27 cellular contexts compared by ENCODE assay signal in the genomic region with DNA sequence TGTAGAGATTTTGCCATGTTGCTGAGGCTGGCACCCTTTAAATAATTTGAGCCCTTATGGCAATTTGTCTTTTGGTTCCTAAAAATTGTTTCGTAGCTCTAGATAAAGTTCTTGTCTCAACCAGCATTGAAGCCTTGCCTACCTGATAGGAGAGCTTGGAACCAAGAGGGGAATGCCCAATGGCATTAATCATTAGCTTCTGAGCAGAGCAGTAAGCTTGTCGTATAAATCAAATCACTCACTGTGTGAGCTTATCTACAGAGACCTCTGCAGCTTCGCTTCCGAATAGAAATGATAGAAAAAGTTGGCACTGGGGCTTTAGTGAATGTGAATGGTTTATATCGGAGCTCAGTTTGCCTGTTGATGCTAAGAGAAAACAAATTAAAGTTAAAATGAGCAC. TPM values are rescaled to one million over a fixed set of nuclear protein-coding genes. Genes with fewer than 3 reads are reported as not detected.
A peak's percentile ranks its signal among the peaks of the same experiment; 100 is the strongest.
DNase-seq lines count a peak whose midpoint lies in the region; ATAC-seq, FAIRE-seq and TF ChIP-seq lines count a peak whose summit lies in the region.
"Had no signal": no experiment of that assay in that cellular context is flagged by ENCODE, and none has a peak within 500 bp of the region (broad histone marks: within the 10 kb centered on the region; RNA-seq: fewer than 3 reads in every experiment).

No MANE protein-coding gene starts in this region.

- no peak overlapping the region for H3K9ac ChIP-seq in endocrine pancreas (ENCODE audit: control insufficient read depth, insufficient read depth, low read length)

- CTCF ChIA-PET in Calu3 (lab: Charles Lee): interaction anchor here (0.6 to 1.7 kb wide), 6 partner anchors 10 to 166 kb away, joined by 3 to 6 read pairs (median 3); no protein-coding TSS in a partner anchor

- H3K4me1 Mint-ChIP-seq in Calu3 (ENCODE audit: low read depth, unreplicated experiment): no peaks in the 10 kb centered on the region
- H3K4me1 Mint-ChIP-seq: GM23338 had no signal

- no peak for FAIRE-seq in pancreas (lab: Jason Lieb, UNC)
- FAIRE-seq: G401.6, GM12892, RCC 7860 had no signal

- intact Hi-C loops in Calu3 (cut with micrococcal nuclease; ENCODE audit: unreplicated experiment): no loop called here
- intact Hi-C loops in pancreas (cut with DNase I): no loop called here

- H3K27me3 Mint-ChIP-seq in Calu3 (ENCODE audit: unreplicated experiment): no peaks in the 10 kb centered on the region

- no peaks in the 10 kb centered on the region for H3K36me3 Mint-ChIP-seq in Calu3 (ENCODE audit: insufficient read depth, unreplicated experiment)
- H3K36me3 Mint-ChIP-seq: CD8-positive, alpha-beta T cell had no signal

- WGBS in pancreas, 2 donors: 17 to 18% methylated on average over 5 of the region's 5 CpGs

- no peak for TF ChIP-seq CTCF in Calu3 (IDR thresholded peaks at IDR 0.05; ENCODE audit: unreplicated experiment)
- no peak for TF ChIP-seq CTCF in kidney epithelial cell (IDR thresholded peaks at IDR 0.05; ENCODE audit: insufficient read depth, low read length, poor library complexity, severe bottlenecking)
- no peak for TF ChIP-seq CTCF in pancreas (IDR thresholded peaks at IDR 0.05)

- H3K4me1 ChIP-seq in endocrine pancreas (ENCODE audit: control insufficient read depth, insufficient read depth, low read length) (peaks cover 3% of the 10 kb centered on the region), pancreas (peaks cover 0 to 9% (median 7%) of the 10 kb centered on the region in 3 donors)
- H3K4me1 ChIP-seq: HAP-1, SJCRH30 had no signal

- peak overlapping the region; percentile 60 for H3K27ac Mint-ChIP-seq in Calu3 (ENCODE audit: unreplicated experiment)
- H3K27ac Mint-ChIP-seq: CD8-positive, alpha-beta T cell; GM23338 had no signal

- no TSS peak for BruUV-seq in Calu3 (replicated peaks; lab: Mats Ljungman, UMichigan)

- peak overlapping the region in 2 of 4 donors; percentile 45 to 48 for H3K27ac ChIP-seq in pancreas
- H3K27ac ChIP-seq: HL-60, SJCRH30 had no signal

- H3K9me3 Mint-ChIP-seq in Calu3 (ENCODE audit: low read depth, unreplicated experiment): no peaks in the 10 kb centered on the region
- H3K9me3 Mint-ChIP-seq: CD8-positive, alpha-beta T cell had no signal

- H3K36me3 ChIP-seq in endocrine pancreas (ENCODE audit: control insufficient read depth, insufficient read depth, low read length) (no peaks in the 10 kb centered on the region), kidney epithelial cell (ENCODE audit: control insufficient read depth, insufficient read depth, low read length) (no peaks in the 10 kb centered on the region), pancreas (no peaks in the 10 kb centered on the region)
- H3K36me3 ChIP-seq: HAP-1, SJCRH30 had no signal

- DNase-seq in Calu3: peak; percentile 34
- DNase-seq in kidney epithelial cell (ENCODE audit: low read depth): peak; percentile 28
- peak in 1 of 6 donors; percentile 10 for DNase-seq in pancreas
- no peak for DNase-seq in activated CD8-positive, alpha-beta memory T cell treated with anti-CD3 and anti-CD28 coated beads for 24 hours
- DNase-seq in iPS-NIHi11 (ENCODE audit: low spot score): no peak
- DNase-seq in T1000 (lab: John Stamatoyannopoulos, UW): no peak
- DNase-seq: AML-193; C1 segment of cervical spinal cord; CD8-positive, alpha-beta T cell; KG1; NCI-H1092; NCI-H1436 treated with DMSO at 0.1 percent for 48 hours; NCI-H2029; NCI-H226; NCI-H510A treated with DMSO at 0.1 percent for 48 hours; NCI-H774; OCI-M1; SJCRH30 had no signal

- H3K27me3 ChIP-seq in endocrine pancreas (ENCODE audit: control insufficient read depth, insufficient read depth, low read length) (no peaks in the 10 kb centered on the region), kidney epithelial cell (ENCODE audit: control insufficient read depth, insufficient read depth, low read length) (no peaks in the 10 kb centered on the region), pancreas (no peaks in the 10 kb centered on the region)
- H3K27me3 ChIP-seq: SJCRH30 had no signal

- peak overlapping the region; percentile 50 for H3K4me3 Mint-ChIP-seq in Calu3 (ENCODE audit: low read depth, unreplicated experiment)
- H3K4me3 Mint-ChIP-seq: CD8-positive, alpha-beta T cell; GM23338 had no signal

- no peaks in the 10 kb centered on the region for H3K9me3 ChIP-seq in endocrine pancreas (ENCODE audit: control insufficient read depth, low read length)
- H3K9me3 ChIP-seq in pancreas: no peaks in the 10 kb centered on the region
- H3K9me3 ChIP-seq: HAP-1, SJCRH30 had no signal

- peak; percentile 50 to 99 (median 90) for ATAC-seq in pancreas
- ATAC-seq: CD8-positive, alpha-beta T cell; GM23338 had no signal

- peak overlapping the region; percentile 36 for H3K4me3 ChIP-seq in endocrine pancreas (ENCODE audit: control insufficient read depth, insufficient read depth, low read length)
- H3K4me3 ChIP-seq in kidney epithelial cell (ENCODE audit: low read depth, low read length): no peak overlapping the region
- H3K4me3 ChIP-seq in pancreas: no peak overlapping the region
- H3K4me3 ChIP-seq: GM23338, HAP-1, SJCRH30 had no signal

RNA-seq across cellular contexts. Expression of a gene that starts 10.7 kb away (rescaled TPM):
- total RNA-seq in Calu3 (2022) (14.7 and 18.0 TPM in 2 replicates), kidney epithelial cell (10.0 and 15.4 TPM in 2 replicates), pancreas (10 to 100 TPM in 2 of 6 donors, 1 to 10 TPM in 4; 6.3 to 14.0 (median 9.6) TPM)
- polyA plus RNA-seq in pancreas: 10 to 100 TPM in 1 of 2 donors, 1 to 10 TPM in 1; 7.8 to 14.7 TPM
- total RNA-seq: HT-29 had no signal

RNA-seq across cellular contexts. Expression of a gene that starts 31.6 kb away (rescaled TPM):
- total RNA-seq in Calu3 (2022) (1.3 and 1.7 TPM in 2 replicates), kidney epithelial cell (35.4 and 36.0 TPM in 2 replicates), pancreas (10 to 100 TPM in 4 of 6 donors, 1 to 10 TPM in 2; 7.6 to 15.4 (median 12.1) TPM)
- polyA plus RNA-seq in pancreas: 1 to 10 TPM; 2.8 to 6.2 TPM
- total RNA-seq: HT-29 had no signal
- polyA plus RNA-seq: AG04450 had no signal

Comparison
In these comparisons a context has a peak if more than half of its experiments do, and no peak if none do; other contexts are left out.
1. DNase-seq: peak in Calu3 (single experiment) and kidney epithelial cell (single experiment); none in activated CD8-positive, alpha-beta memory T cell treated with anti-CD3 and anti-CD28 coated beads for 24 hours (single experiment), iPS-NIHi11 (single experiment) and T1000 (single experiment).